Comparison of ENCODE assay signal across 17 cellular contexts in the genomic region with DNA sequence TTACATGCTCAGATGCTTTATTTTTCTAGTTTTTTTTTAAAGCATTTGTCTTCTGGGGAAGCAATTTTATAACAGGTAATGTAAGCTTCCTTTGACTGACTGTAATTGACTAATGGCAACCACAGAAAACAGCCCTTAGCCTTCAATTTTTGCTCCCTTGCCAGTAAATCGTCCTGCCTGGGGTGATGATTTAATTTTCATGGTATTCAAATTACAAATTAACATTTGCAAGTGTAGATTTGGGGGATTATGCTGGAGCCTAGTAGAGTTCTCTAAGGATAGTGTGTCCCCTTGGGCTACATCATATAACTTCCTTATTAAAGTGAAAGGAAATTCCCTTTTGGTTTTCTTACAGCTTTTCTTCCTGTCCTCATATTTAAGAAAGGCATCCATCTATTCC. TPM values are rescaled to one million over a fixed set of nuclear protein-coding genes. Genes with fewer than 3 reads are reported as not detected.
A peak's percentile ranks its signal among the peaks of the same experiment; 100 is the strongest.
DNase-seq lines count a peak whose midpoint lies in the region; ATAC-seq and TF ChIP-seq lines count a peak whose summit lies in the region.
"Had no signal": no experiment of that assay in that cellular context is flagged by ENCODE, and none has a peak within 500 bp of the region (broad histone marks: within the 10 kb centered on the region; RNA-seq: fewer than 3 reads in every experiment).

No MANE protein-coding gene starts in this region.

- H3K27me3 Mint-ChIP-seq in dendritic cell treated with granulocyte-macrophage colony-stimulating factor and Interleukin-4, amounts not matched to agents 40 ng/mL and 50 ng/mL, for 4 days, result no peaks in the 10 kb centered on the region
- H3K27me3 Mint-ChIP-seq in CD4-positive, alpha-beta T cell, result no peaks in the 10 kb centered on the region
- H3K27me3 Mint-ChIP-seq: activated naive CD4-positive, alpha-beta T cell treated with anti-CD3 and anti-CD28 coated beads, Interleukin-2, amount 10 ng/mL, durations not matched to agents 7 days and 5 days; naive thymus-derived CD4-positive, alpha-beta T cell had no signal

- H3K4me3 Mint-ChIP-seq in dendritic cell treated with granulocyte-macrophage colony-stimulating factor and Interleukin-4, amounts not matched to agents 40 ng/mL and 50 ng/mL, for 4 days, result peak overlapping the region; percentile 30
- H3K4me3 Mint-ChIP-seq in CD4-positive, alpha-beta T cell, result no peak overlapping the region
- H3K4me3 Mint-ChIP-seq: activated naive CD4-positive, alpha-beta T cell treated with anti-CD3 and anti-CD28 coated beads, Interleukin-2, amount 10 ng/mL, durations not matched to agents 7 days and 5 days; H9; naive thymus-derived CD4-positive, alpha-beta T cell had no signal

- no peak overlapping the region for H3K4me3 ChIP-seq in A673 (ENCODE audit: low read depth, low read length, poor library complexity, severe bottlenecking)
- H3K4me3 ChIP-seq: body of pancreas, esophagus muscularis mucosa, thoracic aorta had no signal

- H3K4me1 ChIP-seq in A673 (ENCODE audit: insufficient read depth, low read length, poor library complexity, severe bottlenecking), result peaks cover 55% of the 10 kb centered on the region
- H3K4me1 ChIP-seq: body of pancreas had no signal

- no TSS peak for BruUV-seq in A673 (replicated peaks; lab: Mats Ljungman, UMichigan)

- no peak for TF ChIP-seq CTCF in A673 (conservative IDR thresholded peaks at IDR 0.05; ENCODE audit: low read depth, low read length)
- TF ChIP-seq CTCF in CD4-positive, alpha-beta T cell (IDR thresholded peaks at IDR 0.05), result no peak

- intact Hi-C loops in A673 (cut with micrococcal nuclease; ENCODE audit: unreplicated experiment), result no loop called here
- intact Hi-C loops in dendritic cell treated with granulocyte-macrophage colony-stimulating factor and Interleukin-4, amounts not matched to agents 40 ng/mL and 50 ng/mL, for 4 days (cut with micrococcal nuclease), result no loop called here
- intact Hi-C loops in CD4-positive, alpha-beta T cell (cut with DNase I, micrococcal nuclease), result no loop called here

- H3K27ac Mint-ChIP-seq in dendritic cell treated with granulocyte-macrophage colony-stimulating factor and Interleukin-4, amounts not matched to agents 40 ng/mL and 50 ng/mL, for 4 days, result peak overlapping the region; percentile 66
- no peak overlapping the region for H3K27ac Mint-ChIP-seq in CD4-positive, alpha-beta T cell
- H3K27ac Mint-ChIP-seq: activated naive CD4-positive, alpha-beta T cell treated with anti-CD3 and anti-CD28 coated beads, Interleukin-2, amount 10 ng/mL, durations not matched to agents 7 days and 5 days; H9; naive thymus-derived CD4-positive, alpha-beta T cell had no signal

- DNase-seq in A673 (ENCODE audit: low spot score) (peak; percentile 81), EH (ENCODE audit: low read depth) (peak; percentile 37), NCI-H226 (peak; percentile 62)
- no peak for DNase-seq in CD4-positive, alpha-beta T cell
- DNase-seq in activated CD4-positive, CD25-positive, alpha-beta regulatory T cell (lab: John Stamatoyannopoulos, UW), result no peak
- DNase-seq: activated naive CD4-positive, alpha-beta T cell treated with anti-CD3 and anti-CD28 coated beads, Interleukin-2, amount 10 ng/mL, durations not matched to agents 7 days and 5 days; body of pancreas; H9; naive thymus-derived CD4-positive, alpha-beta T cell; NCI-H146; NCI-H446 treated with DMSO at 0.1 percent for 48 hours; posterior cingulate gyrus had no signal

- peak overlapping the region; percentile 41 for H3K27ac ChIP-seq in A673 (ENCODE audit: low read depth, low read length, poor library complexity, severe bottlenecking)
- H3K27ac ChIP-seq in CD4-positive, alpha-beta T cell (ENCODE audit: low read depth, low read length), result no peak overlapping the region
- H3K27ac ChIP-seq: body of pancreas, esophagus muscularis mucosa, thoracic aorta had no signal

- H3K4me1 Mint-ChIP-seq in dendritic cell treated with granulocyte-macrophage colony-stimulating factor and Interleukin-4, amounts not matched to agents 40 ng/mL and 50 ng/mL, for 4 days (ENCODE audit: low read depth), result peaks cover 22% of the 10 kb centered on the region
- peaks cover 5% of the 10 kb centered on the region for H3K4me1 Mint-ChIP-seq in CD4-positive, alpha-beta T cell (ENCODE audit: low read depth)
- H3K4me1 Mint-ChIP-seq: activated naive CD4-positive, alpha-beta T cell treated with anti-CD3 and anti-CD28 coated beads, Interleukin-2, amount 10 ng/mL, durations not matched to agents 7 days and 5 days had no signal

- no peaks in the 10 kb centered on the region for H3K36me3 Mint-ChIP-seq in dendritic cell treated with granulocyte-macrophage colony-stimulating factor and Interleukin-4, amounts not matched to agents 40 ng/mL and 50 ng/mL, for 4 days (ENCODE audit: low read depth)
- no peaks in the 10 kb centered on the region for H3K36me3 Mint-ChIP-seq in CD4-positive, alpha-beta T cell (ENCODE audit: low read depth)
- H3K36me3 Mint-ChIP-seq: activated naive CD4-positive, alpha-beta T cell treated with anti-CD3 and anti-CD28 coated beads, Interleukin-2, amount 10 ng/mL, durations not matched to agents 7 days and 5 days; naive thymus-derived CD4-positive, alpha-beta T cell had no signal

- ATAC-seq in CD4-positive, alpha-beta T cell (ENCODE audit: poor library complexity), result no peak
- ATAC-seq in GM19455 (IDR thresholded peaks at IDR 0.05; ENCODE audit: unreplicated experiment) (no peak), HG03135 (IDR thresholded peaks at IDR 0.05; ENCODE audit: unreplicated experiment) (no peak)
- ATAC-seq: body of pancreas; naive thymus-derived CD4-positive, alpha-beta T cell had no signal

- POLR2A ChIA-PET in A673 (lab: Charles Lee; ENCODE audit: low non-redundant PET), result no interaction called here
- POLR2A ChIA-PET in CD4-positive, alpha-beta T cell (lab: Charles Lee), result interaction anchor here (0.7 kb wide), 1 partner anchor 17 kb away, joined by 3 read pairs; no protein-coding TSS in a partner anchor

- CTCF ChIA-PET in A673 (lab: Charles Lee), result no interaction called here
- CTCF ChIA-PET in CD4-positive, alpha-beta T cell (lab: Charles Lee), result no interaction called here

- no peaks in the 10 kb centered on the region for H3K9me3 Mint-ChIP-seq in dendritic cell treated with granulocyte-macrophage colony-stimulating factor and Interleukin-4, amounts not matched to agents 40 ng/mL and 50 ng/mL, for 4 days
- no peaks in the 10 kb centered on the region for H3K9me3 Mint-ChIP-seq in CD4-positive, alpha-beta T cell
- H3K9me3 Mint-ChIP-seq: activated naive CD4-positive, alpha-beta T cell treated with anti-CD3 and anti-CD28 coated beads, Interleukin-2, amount 10 ng/mL, durations not matched to agents 7 days and 5 days; H9 had no signal

- no peaks in the 10 kb centered on the region for H3K9me3 ChIP-seq in A673 (ENCODE audit: low read depth, low read length, poor library complexity, severe bottlenecking)
- no peaks in the 10 kb centered on the region for H3K9me3 ChIP-seq in CD4-positive, alpha-beta T cell (ENCODE audit: control insufficient read depth, low read length)
- H3K9me3 ChIP-seq: body of pancreas, thoracic aorta had no signal

- H3K27me3 ChIP-seq in A673 (replicated peaks; ENCODE audit: insufficient read depth, low read depth, low read length, poor library complexity), result no peaks in the 10 kb centered on the region
- no peaks in the 10 kb centered on the region for H3K27me3 ChIP-seq in CD4-positive, alpha-beta T cell (ENCODE audit: control insufficient read depth, insufficient read depth, low read length)
- H3K27me3 ChIP-seq: body of pancreas, esophagus muscularis mucosa had no signal

- no peaks in the 10 kb centered on the region for H3K36me3 ChIP-seq in A673 (ENCODE audit: insufficient read depth, low read length, poor library complexity, severe bottlenecking)
- H3K36me3 ChIP-seq: esophagus muscularis mucosa, thoracic aorta had no signal

RNA-seq across cellular contexts. Expression of a gene that starts 36.1 kb away (rescaled TPM):
- total RNA-seq in A673 (2021), result 28.3 and 31.9 TPM in 2 replicates
- 1 to 10 TPM in 1 of 2 experiments, under 1 TPM in 1; 0.73 to 1.2 TPM for total RNA-seq in CD4-positive, alpha-beta T cell

Comparison
In these comparisons a context has a peak if more than half of its experiments do, and no peak if none do; other contexts are left out.
1. DNase-seq: peak in A673 (single experiment), EH (single experiment) and NCI-H226 (single experiment); none in CD4-positive, alpha-beta T cell (0 of 10) and activated CD4-positive, CD25-positive, alpha-beta regulatory T cell (0 of 4).
2. RNA of a gene that starts 36.1 kb away (total RNA-seq): 28.3 to 31.9 TPM in A673; 0.73 to 1.2 TPM in CD4-positive, alpha-beta T cell; every median in the first group is over 10 times any median in the second.